Comparison of ENCODE assay signal across 21 cellular contexts in genomic region chr14:73264080-73264895, GRCh38.
"Had no signal": no experiment of that assay in that cellular context is flagged by ENCODE, and none has a peak within 500 bp of the region (broad histone marks: within the 10 kb centered on the region; RNA-seq: fewer than 3 reads in every experiment).

No MANE protein-coding gene starts in this region.

- FAIRE-seq: pancreas had no signal

- DNase-seq: activated CD4-positive, alpha-beta T cell treated with anti-CD3 and anti-CD28 coated beads, Interleukin-2, amount 50 U/mL, for 1 hour; activated CD4-positive, CD25-positive, alpha-beta regulatory T cell treated with anti-CD3 and anti-CD28 coated beads, Interleukin-2, amount 50 U/mL, for 72 hours; activated CD8-positive, alpha-beta memory T cell treated with anti-CD3 and anti-CD28 coated beads for 24 hours; activated CD8-positive, alpha-beta memory T cell treated with anti-CD3 and anti-CD28 coated beads, Interleukin-2, amount 50 U/mL, for 48 hours; activated gamma-delta T cell; dermis blood vessel endothelial cell; effector memory CD4-positive, alpha-beta T cell; esophagus squamous epithelium; heart right ventricle; naive thymus-derived CD4-positive, alpha-beta T cell; sigmoid colon; stimulated activated naive CD8-positive, alpha-beta T cell treated with anti-CD3 and anti-CD28 coated beads, Interleukin-15, Interleukin-2, amounts not matched to agents 100 U/mL and 50 U/mL, for 24 hours; substantia nigra; T1000; tibial artery had no signal

- H3K36me3 ChIP-seq: heart right ventricle, neutrophil, pancreas, vagina had no signal

- H3K9me3 ChIP-seq: esophagus squamous epithelium, heart right ventricle, neutrophil, pancreas, sigmoid colon, tibial artery, vagina had no signal

- H3K27ac Mint-ChIP-seq: activated naive CD8-positive, alpha-beta T cell; memory B cell had no signal

- H3K9me3 Mint-ChIP-seq: memory B cell; naive thymus-derived CD4-positive, alpha-beta T cell had no signal

- H3K27ac ChIP-seq: esophagus squamous epithelium, heart right ventricle, neutrophil, pancreas, sigmoid colon, tibial artery, vagina had no signal

- H3K4me3 ChIP-seq: esophagus squamous epithelium, heart right ventricle, pancreas, sigmoid colon, tibial artery, vagina had no signal

- ATAC-seq: left ventricle myocardium superior; naive thymus-derived CD4-positive, alpha-beta T cell; pancreas; stimulated activated naive CD8-positive, alpha-beta T cell treated with anti-CD3 and anti-CD28 coated beads, Interleukin-15, Interleukin-2, amounts not matched to agents 100 U/mL and 50 U/mL, for 24 hours had no signal

- H3K4me3 Mint-ChIP-seq: activated naive CD8-positive, alpha-beta T cell; memory B cell; naive thymus-derived CD4-positive, alpha-beta T cell had no signal

- H3K36me3 Mint-ChIP-seq: activated naive CD8-positive, alpha-beta T cell; memory B cell; naive thymus-derived CD4-positive, alpha-beta T cell had no signal

- H3K27me3 ChIP-seq: esophagus squamous epithelium, pancreas, sigmoid colon, tibial artery, vagina had no signal
